Comparison of ENCODE assay signal across 9 cellular contexts in the genomic region with DNA sequence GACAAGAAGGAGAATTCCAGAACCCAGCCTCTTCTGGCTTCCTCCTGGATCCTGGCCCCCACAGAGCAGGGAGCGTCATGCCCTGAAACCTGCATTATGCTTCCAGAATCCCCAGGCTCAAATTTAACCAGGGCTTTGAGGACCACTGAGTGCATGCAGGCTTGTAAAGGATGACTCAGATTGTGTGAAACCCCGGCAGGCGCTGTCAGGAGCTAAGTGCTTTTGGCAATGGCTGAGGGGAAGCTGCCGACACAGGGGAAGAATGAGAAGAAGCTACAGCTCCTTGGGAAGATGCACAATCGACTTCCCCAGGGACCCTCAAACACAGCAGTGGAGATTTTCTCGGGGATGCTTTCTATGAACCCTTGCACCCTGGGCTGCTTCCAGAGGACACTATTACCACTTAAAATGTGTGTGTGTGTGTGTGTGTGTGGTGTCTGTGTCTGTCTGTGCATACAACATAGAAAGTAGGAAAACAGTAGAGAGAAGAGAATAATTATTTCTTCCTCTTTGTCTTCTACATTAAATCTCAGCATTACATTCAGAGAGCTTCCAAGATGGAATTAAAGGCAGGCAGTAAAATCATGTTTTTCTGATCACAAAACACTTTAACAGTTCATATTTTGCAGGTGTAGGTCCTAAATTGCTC.
DNase-seq lines count a peak whose midpoint lies in the region; ATAC-seq and TF ChIP-seq lines count a peak whose summit lies in the region.
"Had no signal": no experiment of that assay in that cellular context is flagged by ENCODE, and none has a peak within 500 bp of the region (broad histone marks: within the 10 kb centered on the region; RNA-seq: fewer than 3 reads in every experiment).

No MANE protein-coding gene starts in this region.

- no peaks in the 10 kb centered on the region for H3K36me3 Mint-ChIP-seq in GM23338 (ENCODE audit: low read depth)

- no peaks in the 10 kb centered on the region for H3K27me3 ChIP-seq in esophagus muscularis mucosa
- no peaks in the 10 kb centered on the region for H3K27me3 ChIP-seq in ovary
- H3K27me3 ChIP-seq in GM23338 (ENCODE audit: insufficient read depth) = no peaks in the 10 kb centered on the region

- H3K27ac ChIP-seq in esophagus muscularis mucosa (replicated peaks in 1 of 4) (peak overlapping the region; percentile 9 to 55 (median 28)), ovary (no peak overlapping the region), GM23338 (ENCODE audit: low read depth) (no peak overlapping the region)

- H3K4me1 ChIP-seq in esophagus muscularis mucosa = peaks cover 21 to 37% (median 33%) of the 10 kb centered on the region in 4 donors
- peaks cover 7% of the 10 kb centered on the region for H3K4me1 ChIP-seq in ovary (ENCODE audit: insufficient read depth)
- no peaks in the 10 kb centered on the region for H3K4me1 ChIP-seq in GM23338 (ENCODE audit: insufficient read depth)

- TF ChIP-seq EP300 in esophagus muscularis mucosa (IDR thresholded peaks at IDR 0.05) (no peak), ovary (IDR thresholded peaks at IDR 0.05) (no peak)

- DNase-seq in ELF-1 (ENCODE audit: low read depth, low spot score) = peak; percentile 59
- DNase-seq in NCI-H226 = peak; percentile 92
- no peak for DNase-seq in esophagus muscularis mucosa (ENCODE audit: extremely low spot score)
- DNase-seq in ovary = peak; percentile 49 to 64 (median 55)
- DNase-seq in NCI-H146 treated with DMSO at 0.1 percent for 48 hours (lab: John Stamatoyannopoulos, UW; ENCODE audit: unreplicated experiment) = no peak
- DNase-seq in GM23338 (ENCODE audit: low spot score) = no peak
- no peak for DNase-seq in NCI-H526 (lab: John Stamatoyannopoulos, UW)
- DNase-seq: activated naive CD8-positive, alpha-beta T cell treated with anti-CD3 and anti-CD28 coated beads, Interleukin-2, amount 10 ng/mL, durations not matched to agents 7 days and 5 days had no signal

- no peaks in the 10 kb centered on the region for H4K20me1 ChIP-seq in GM23338 (replicated peaks; ENCODE audit: insufficient read depth)

- ATAC-seq in GM23338 (no peak), GM21825 (IDR thresholded peaks at IDR 0.05; ENCODE audit: unreplicated experiment) (no peak)

- no peak for TF ChIP-seq POLR2A in esophagus muscularis mucosa (IDR thresholded peaks at IDR 0.05; ENCODE audit: low read depth)
- TF ChIP-seq POLR2A in ovary (IDR thresholded peaks at IDR 0.05) = no peak

- no peaks in the 10 kb centered on the region for H3F3A ChIP-seq in GM23338 (replicated peaks; ENCODE audit: low read depth)

- no peaks in the 10 kb centered on the region for H3K9me3 Mint-ChIP-seq in GM23338

- H3K4me3 Mint-ChIP-seq in GM23338 = no peak overlapping the region
- H3K4me3 Mint-ChIP-seq: activated naive CD8-positive, alpha-beta T cell treated with anti-CD3 and anti-CD28 coated beads, Interleukin-2, amount 10 ng/mL, durations not matched to agents 7 days and 5 days had no signal

- 13% methylated on average over 5 of the region's 6 CpGs for WGBS in esophagus muscularis mucosa
- WGBS in ovary, 3 donors = 9 to 18% (median 15%) methylated on average over 6 of the region's 6 CpGs

- H3K4me3 ChIP-seq in esophagus muscularis mucosa (no peak overlapping the region), ovary (no peak overlapping the region), GM23338 (no peak overlapping the region)

- no peaks in the 10 kb centered on the region for H3K79me2 ChIP-seq in GM23338 (replicated peaks; ENCODE audit: insufficient read depth)

- no peak overlapping the region for H3K27ac Mint-ChIP-seq in GM23338
- H3K27ac Mint-ChIP-seq: activated naive CD8-positive, alpha-beta T cell treated with anti-CD3 and anti-CD28 coated beads, Interleukin-2, amount 10 ng/mL, durations not matched to agents 7 days and 5 days had no signal

- peaks cover 9% of the 10 kb centered on the region for H3K4me1 Mint-ChIP-seq in GM23338

- H3K27me3 Mint-ChIP-seq in GM23338 (ENCODE audit: insufficient read depth, low read depth, poor library complexity) = peaks cover 2% of the 10 kb centered on the region
- H3K27me3 Mint-ChIP-seq: activated naive CD8-positive, alpha-beta T cell treated with anti-CD3 and anti-CD28 coated beads, Interleukin-2, amount 10 ng/mL, durations not matched to agents 7 days and 5 days had no signal

- no peak for TF ChIP-seq CTCF in esophagus muscularis mucosa (IDR thresholded peaks at IDR 0.05)
- no peak for TF ChIP-seq CTCF in ovary (IDR thresholded peaks at IDR 0.05)
- no peak for TF ChIP-seq CTCF in GM23338 (conservative IDR thresholded peaks at IDR 0.05; ENCODE audit: low read depth in 2 of 2)

- H3K9me2 ChIP-seq in GM23338 (ENCODE audit: insufficient read depth) = no peaks in the 10 kb centered on the region; the same call in 1 of the 2 replicates

- no peaks in the 10 kb centered on the region for H3K36me3 ChIP-seq in esophagus muscularis mucosa
- H3K36me3 ChIP-seq in ovary = no peaks in the 10 kb centered on the region
- no peaks in the 10 kb centered on the region; the same call in 1 of the 2 replicates for H3K36me3 ChIP-seq in GM23338 (ENCODE audit: insufficient read depth)

- H2AFZ ChIP-seq in GM23338 = no peak overlapping the region

- no peak overlapping the region for H3K4me2 ChIP-seq in GM23338

- intact Hi-C loops in esophagus muscularis mucosa (cut with DNase I) = no loop called here
- intact Hi-C loops in ovary (cut with DNase I) = no loop called here

- no peaks in the 10 kb centered on the region for H3K9me3 ChIP-seq in esophagus muscularis mucosa
- no peaks in the 10 kb centered on the region for H3K9me3 ChIP-seq in ovary

TF ChIP-seq in GM23338, 12 proteins besides CTCF, POLR2A, EP300 and RAD21 (continues in another document):
- TF ChIP-seq, protein P1, sequence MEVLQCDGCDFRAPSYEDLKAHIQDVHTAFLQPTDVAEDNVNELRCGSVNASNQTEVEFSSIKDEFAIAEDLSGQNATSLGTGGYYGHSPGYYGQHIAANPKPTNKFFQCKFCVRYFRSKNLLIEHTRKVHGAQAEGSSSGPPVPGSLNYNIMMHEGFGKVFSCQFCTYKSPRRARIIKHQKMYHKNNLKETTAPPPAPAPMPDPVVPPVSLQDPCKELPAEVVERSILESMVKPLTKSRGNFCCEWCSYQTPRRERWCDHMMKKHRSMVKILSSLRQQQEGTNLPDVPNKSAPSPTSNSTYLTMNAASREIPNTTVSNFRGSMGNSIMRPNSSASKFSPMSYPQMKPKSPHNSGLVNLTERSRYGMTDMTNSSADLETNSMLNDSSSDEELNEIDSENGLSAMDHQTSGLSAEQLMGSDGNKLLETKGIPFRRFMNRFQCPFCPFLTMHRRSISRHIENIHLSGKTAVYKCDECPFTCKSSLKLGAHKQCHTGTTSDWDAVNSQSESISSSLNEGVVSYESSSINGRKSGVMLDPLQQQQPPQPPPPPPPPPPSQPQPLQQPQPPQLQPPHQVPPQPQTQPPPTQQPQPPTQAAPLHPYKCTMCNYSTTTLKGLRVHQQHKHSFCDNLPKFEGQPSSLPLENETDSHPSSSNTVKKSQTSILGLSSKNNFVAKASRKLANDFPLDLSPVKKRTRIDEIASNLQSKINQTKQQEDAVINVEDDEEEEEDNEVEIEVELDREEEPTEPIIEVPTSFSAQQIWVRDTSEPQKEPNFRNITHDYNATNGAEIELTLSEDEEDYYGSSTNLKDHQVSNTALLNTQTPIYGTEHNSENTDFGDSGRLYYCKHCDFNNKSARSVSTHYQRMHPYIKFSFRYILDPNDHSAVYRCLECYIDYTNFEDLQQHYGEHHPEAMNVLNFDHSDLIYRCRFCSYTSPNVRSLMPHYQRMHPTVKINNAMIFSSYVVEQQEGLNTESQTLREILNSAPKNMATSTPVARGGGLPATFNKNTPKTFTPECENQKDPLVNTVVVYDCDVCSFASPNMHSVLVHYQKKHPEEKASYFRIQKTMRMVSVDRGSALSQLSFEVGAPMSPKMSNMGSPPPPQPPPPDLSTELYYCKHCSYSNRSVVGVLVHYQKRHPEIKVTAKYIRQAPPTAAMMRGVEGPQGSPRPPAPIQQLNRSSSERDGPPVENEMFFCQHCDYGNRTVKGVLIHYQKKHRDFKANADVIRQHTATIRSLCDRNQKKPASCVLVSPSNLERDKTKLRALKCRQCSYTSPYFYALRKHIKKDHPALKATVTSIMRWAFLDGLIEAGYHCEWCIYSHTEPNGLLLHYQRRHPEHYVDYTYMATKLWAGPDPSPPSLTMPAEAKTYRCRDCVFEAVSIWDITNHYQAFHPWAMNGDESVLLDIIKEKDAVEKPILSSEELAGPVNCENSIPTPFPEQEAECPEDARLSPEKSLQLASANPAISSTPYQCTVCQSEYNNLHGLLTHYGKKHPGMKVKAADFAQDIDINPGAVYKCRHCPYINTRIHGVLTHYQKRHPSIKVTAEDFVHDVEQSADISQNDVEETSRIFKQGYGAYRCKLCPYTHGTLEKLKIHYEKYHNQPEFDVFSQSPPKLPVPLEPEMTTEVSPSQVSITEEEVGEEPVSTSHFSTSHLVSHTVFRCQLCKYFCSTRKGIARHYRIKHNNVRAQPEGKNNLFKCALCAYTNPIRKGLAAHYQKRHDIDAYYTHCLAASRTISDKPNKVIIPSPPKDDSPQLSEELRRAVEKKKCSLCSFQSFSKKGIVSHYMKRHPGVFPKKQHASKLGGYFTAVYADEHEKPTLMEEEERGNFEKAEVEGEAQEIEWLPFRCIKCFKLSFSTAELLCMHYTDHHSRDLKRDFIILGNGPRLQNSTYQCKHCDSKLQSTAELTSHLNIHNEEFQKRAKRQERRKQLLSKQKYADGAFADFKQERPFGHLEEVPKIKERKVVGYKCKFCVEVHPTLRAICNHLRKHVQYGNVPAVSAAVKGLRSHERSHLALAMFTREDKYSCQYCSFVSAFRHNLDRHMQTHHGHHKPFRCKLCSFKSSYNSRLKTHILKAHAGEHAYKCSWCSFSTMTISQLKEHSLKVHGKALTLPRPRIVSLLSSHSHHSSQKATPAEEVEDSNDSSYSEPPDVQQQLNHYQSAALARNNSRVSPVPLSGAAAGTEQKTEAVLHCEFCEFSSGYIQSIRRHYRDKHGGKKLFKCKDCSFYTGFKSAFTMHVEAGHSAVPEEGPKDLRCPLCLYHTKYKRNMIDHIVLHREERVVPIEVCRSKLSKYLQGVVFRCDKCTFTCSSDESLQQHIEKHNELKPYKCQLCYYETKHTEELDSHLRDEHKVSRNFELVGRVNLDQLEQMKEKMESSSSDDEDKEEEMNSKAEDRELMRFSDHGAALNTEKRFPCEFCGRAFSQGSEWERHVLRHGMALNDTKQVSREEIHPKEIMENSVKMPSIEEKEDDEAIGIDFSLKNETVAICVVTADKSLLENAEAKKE (CRISPR knock-in tag; IDR thresholded peaks at IDR 0.05) = no peak
- no peak for TF ChIP-seq EZH2phosphoT487 (IDR thresholded peaks at IDR 0.05; ENCODE audit: unreplicated experiment)
- TF ChIP-seq NANOG (IDR thresholded peaks at IDR 0.05; ENCODE audit: borderline replicate concordance) = no peak
- no peak for TF ChIP-seq JUNB (IDR thresholded peaks at IDR 0.05; ENCODE audit: unreplicated experiment)
- no peak for TF ChIP-seq ZNF114 (CRISPR knock-in tag; IDR thresholded peaks at IDR 0.05)
- TF ChIP-seq STAT1 (IDR thresholded peaks at IDR 0.05; ENCODE audit: unreplicated experiment) = no peak
- no peak for TF ChIP-seq POLR2AphosphoS5 (IDR thresholded peaks at IDR 0.05; ENCODE audit: low read depth)

Comparison
In these comparisons a context has a peak if more than half of its experiments do, and no peak if none do; other contexts are left out.
1. DNase-seq: peak in ELF-1 (single experiment), NCI-H226 (single experiment) and ovary (5 of 5); none in esophagus muscularis mucosa (single experiment), NCI-H146 treated with DMSO at 0.1 percent for 48 hours (single experiment), GM23338 (single experiment) and NCI-H526 (0 of 2).
2. H3K27ac ChIP-seq: peak in esophagus muscularis mucosa (4 of 4); none in ovary (0 of 2) and GM23338 (single experiment).